Comparison of ENCODE assay signal across 8 cellular contexts in the genomic region with DNA sequence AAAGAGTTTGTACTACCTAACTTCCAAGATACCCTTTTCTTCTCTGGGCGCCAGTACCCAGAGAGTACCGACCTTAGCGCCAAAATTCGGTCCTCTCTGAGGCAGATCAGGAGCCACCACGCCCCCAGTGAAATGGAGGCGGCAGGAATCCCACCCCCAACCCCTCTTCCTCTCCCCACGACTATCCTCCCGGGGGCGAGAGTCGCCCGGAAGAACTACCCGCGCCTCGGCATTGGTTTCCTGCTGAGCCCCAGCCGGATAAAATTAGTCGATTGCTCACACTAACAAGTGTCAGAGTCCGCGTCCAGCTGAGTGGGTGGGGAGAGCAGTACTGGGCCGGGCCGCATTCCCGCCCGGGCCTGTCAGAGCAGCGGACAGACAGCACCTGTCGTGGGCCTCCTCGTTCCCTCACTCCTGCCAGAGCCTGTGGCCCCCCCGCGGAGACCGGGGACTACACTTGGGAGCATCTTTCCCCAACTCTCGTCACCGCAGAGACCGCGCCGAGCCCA.
A peak's percentile ranks its signal among the peaks of the same experiment; 100 is the strongest.
DNase-seq lines count a peak whose midpoint lies in the region; ATAC-seq and TF ChIP-seq lines count a peak whose summit lies in the region.

No MANE protein-coding gene starts in this region.

- H3K9me2 ChIP-seq in MM.1S (replicated peaks; ENCODE audit: insufficient read depth, low read length) = no peaks in the 10 kb centered on the region

- H3K4me2 ChIP-seq in MM.1S (ENCODE audit: low read depth, low read length) = peak overlapping the region; percentile 72

- no peaks in the 10 kb centered on the region for H3K4me1 ChIP-seq in MM.1S (ENCODE audit: low read length)

- peak overlapping the region; percentile 65 for H2AFZ ChIP-seq in MM.1S (ENCODE audit: low read length)

- H3K27ac ChIP-seq in MM.1S (ENCODE audit: low read length) = peak overlapping the region; percentile 22; the same call in 1 of the 2 replicates

- TF ChIP-seq CTCF in MM.1S (IDR thresholded peaks at IDR 0.05; ENCODE audit: low read length) = no peak
- no peak for TF ChIP-seq CTCF in epithelial cell of esophagus (IDR thresholded peaks at IDR 0.05; ENCODE audit: insufficient read depth, low read depth, low read length, missing control alignments)

- DNase-seq in C1 segment of cervical spinal cord (lab: John Stamatoyannopoulos, UW) = peak in 11 of 14 donors; percentile 3 to 70 (median 29)
- peak; percentile 23 for DNase-seq in MM.1S
- peak; percentile 28 for DNase-seq in activated CD8-positive, alpha-beta memory T cell treated with anti-CD3 and anti-CD28 coated beads, Interleukin-2, amount 50 U/mL, for 4 hours
- DNase-seq in epithelial cell of esophagus (ENCODE audit: low read depth) = peak; percentile 81
- DNase-seq in mucosa of gallbladder (ENCODE audit: low spot score) = peak; percentile 73
- DNase-seq in superior temporal gyrus (ENCODE audit: extremely low spot score) = peak; percentile 10
- no peak for DNase-seq in NCI-H2081 treated with DMSO at 0.1 percent for 48 hours (lab: John Stamatoyannopoulos, UW)

- no peaks in the 10 kb centered on the region for H3K36me3 ChIP-seq in MM.1S (replicated peaks; ENCODE audit: insufficient read depth, low read length)

- no peaks in the 10 kb centered on the region for H3K79me2 ChIP-seq in MM.1S (ENCODE audit: low read length)

- ATAC-seq in GM19372 (IDR thresholded peaks at IDR 0.05; ENCODE audit: low read depth, unreplicated experiment) = peak; percentile 46

- H3F3A ChIP-seq in MM.1S (ENCODE audit: insufficient read depth, low read length) = no peaks in the 10 kb centered on the region

- peak overlapping the region; percentile 51 for H3K9ac ChIP-seq in MM.1S (ENCODE audit: low read length)

- no peaks in the 10 kb centered on the region for H3K27me3 ChIP-seq in MM.1S (replicated peaks; ENCODE audit: insufficient read depth, low read length)

- H3K9me3 ChIP-seq in MM.1S (replicated peaks; ENCODE audit: insufficient read depth, low read length) = no peaks in the 10 kb centered on the region

- H3K4me3 ChIP-seq in MM.1S (ENCODE audit: low read length) (peak overlapping the region; percentile 63), epithelial cell of esophagus (ENCODE audit: low read length) (peak overlapping the region; percentile 36)

- H4K20me1 ChIP-seq in MM.1S (ENCODE audit: insufficient read depth, low read length) = no peaks in the 10 kb centered on the region
